In genomic region chr6:39476670-39477069, GRCh38 we compare ENCODE assay signal across 8 cellular contexts.
"Had no signal": no experiment of that assay in that cellular context is flagged by ENCODE, and none has a peak within 500 bp of the region (broad histone marks: within the 10 kb centered on the region; RNA-seq: fewer than 3 reads in every experiment).

No MANE protein-coding gene starts in this region.

- DNase-seq: H9, HCEC 1CT, IMR-90 had no signal

- H3K4me2 ChIP-seq: GM23338 had no signal

- FAIRE-seq: H1, H54, HTR-8/SVneo, K562 had no signal

- H3K4me3 ChIP-seq: GM23338, K562 had no signal

- ATAC-seq: GM23338, K562 had no signal

- H2AFZ ChIP-seq: GM23338 had no signal
